In the genomic region with DNA sequence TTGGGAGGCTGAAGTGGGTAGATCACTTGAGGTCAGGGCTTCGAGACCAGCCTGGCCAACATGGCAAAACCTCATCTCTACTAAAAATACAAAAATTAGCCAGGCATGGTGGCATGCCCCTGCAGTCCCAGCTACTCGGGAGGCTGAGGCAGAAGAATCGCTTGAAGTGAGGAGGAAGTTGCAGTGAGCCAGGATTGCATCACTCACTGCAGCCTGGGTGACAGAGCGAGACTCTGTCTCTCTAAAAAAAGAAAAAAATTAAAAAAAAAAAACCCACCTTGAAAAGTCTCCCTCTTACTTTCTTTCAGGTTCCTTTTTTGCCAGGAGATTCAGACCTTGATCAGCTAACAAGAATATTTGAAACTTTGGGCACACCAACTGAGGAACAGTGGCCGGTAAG, we compare ENCODE assay signal across 23 cellular contexts.
"Had no signal": no experiment of that assay in that cellular context is flagged by ENCODE, and none has a peak within 500 bp of the region (broad histone marks: within the 10 kb centered on the region; RNA-seq: fewer than 3 reads in every experiment).

No MANE protein-coding gene starts in this region.

- H3K27ac ChIP-seq: esophagus squamous epithelium, heart right ventricle, left ventricle myocardium inferior, sigmoid colon, thoracic aorta, upper lobe of right lung had no signal

- H3K27me3 ChIP-seq: esophagus squamous epithelium, heart right ventricle, sigmoid colon, upper lobe of right lung had no signal

- H3K4me3 ChIP-seq: esophagus squamous epithelium, heart right ventricle, left ventricle myocardium inferior, sigmoid colon, thoracic aorta, upper lobe of right lung had no signal

- FAIRE-seq: bronchial epithelial cell, endothelial cell of umbilical vein, TTC549 had no signal

- DNase-seq: activated CD4-positive, alpha-beta T cell treated with anti-CD3 and anti-CD28 coated beads for 4 hours; activated CD8-positive, alpha-beta memory T cell treated with anti-CD3 and anti-CD28 coated beads, Interleukin-2, amount 50 U/mL, for 4 hours; activated effector memory CD4-positive, alpha-beta T cell treated with anti-CD3 and anti-CD28 coated beads, Interleukin-2, amount 50 U/mL, for 16 hours; activated T-cell treated with anti-CD3 and anti-CD28 coated beads, Interleukin-2, amount 50 U/mL, for 72 hours; cerebellar nuclear complex; effector CD8-positive, alpha-beta T cell; esophagus squamous epithelium; heart right ventricle; kidney glomerular epithelial cell; left ventricle myocardium inferior; mammary epithelial cell; midbrain; nephron progenitor cell; occipital lobe; posterior cingulate gyrus; sigmoid colon; stimulated activated CD4-positive, alpha-beta T cell treated with anti-CD3 and anti-CD28 coated beads, Interleukin-4, amount 100 ng/mL, for 4 hours; upper lobe of right lung had no signal

- ATAC-seq: activated T-cell treated with anti-CD3 and anti-CD28 coated beads, Interleukin-2, amount 50 U/mL, for 72 hours; heart right ventricle; stimulated activated memory B cell treated with anti-CD40 and anti-IgM and Interleukin-4, amounts not matched to agents 10 μg/mL and 1 μg/mL and 100 μg/mL, for 72 hours; upper lobe of right lung had no signal

- H3K4me1 ChIP-seq: esophagus squamous epithelium, upper lobe of right lung had no signal

- H3K9me3 ChIP-seq: esophagus squamous epithelium, heart right ventricle, left ventricle myocardium inferior, sigmoid colon, thoracic aorta, upper lobe of right lung had no signal
